Comparison of ENCODE assay signal across 8 cellular contexts in the genomic region with DNA sequence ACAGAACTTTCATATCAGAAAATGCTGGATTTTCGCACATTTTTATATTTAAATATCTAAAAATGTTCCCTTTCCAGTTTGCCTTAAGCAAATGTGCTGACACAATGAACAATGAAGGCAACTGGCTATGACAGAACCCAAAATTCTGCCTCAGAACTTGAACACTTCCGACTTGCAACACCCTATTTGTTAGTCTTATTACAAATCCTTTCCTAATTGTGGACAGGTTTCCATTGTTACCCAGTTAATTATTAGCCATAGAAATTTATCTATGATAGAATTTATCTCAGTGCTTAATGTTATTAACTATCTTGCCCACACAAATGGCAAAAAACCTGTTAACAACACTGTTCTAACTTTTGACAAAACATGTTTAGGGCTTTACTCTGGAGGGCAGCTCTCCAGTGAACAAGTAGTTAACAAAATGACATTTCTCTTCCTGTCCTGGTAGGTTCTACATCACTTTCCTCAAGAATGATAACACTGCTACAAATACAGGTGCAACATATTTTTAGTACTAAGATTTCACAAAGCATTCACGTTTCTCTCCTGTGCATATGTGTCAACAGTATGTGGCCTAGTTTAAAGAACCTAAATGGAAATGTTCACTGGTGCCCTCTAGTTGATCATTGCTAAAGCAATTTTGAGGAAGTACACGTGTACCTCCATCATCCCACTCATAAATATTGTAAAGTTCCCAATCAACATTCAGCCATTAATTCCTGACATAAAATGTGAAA. TPM values are rescaled to one million over a fixed set of nuclear protein-coding genes. Genes with fewer than 3 reads are reported as not detected.
DNase-seq lines count a peak whose midpoint lies in the region; ATAC-seq, FAIRE-seq and TF ChIP-seq lines count a peak whose summit lies in the region.

No MANE protein-coding gene starts in this region.

- peaks cover 53% of the 10 kb centered on the region for H3K4me1 Mint-ChIP-seq in astrocyte (ENCODE audit: low read depth, unreplicated experiment)

- H3K4me1 ChIP-seq in ACC112 (ENCODE audit: control insufficient read depth, insufficient read depth, low read length, unreplicated experiment) (peaks cover 49% of the 10 kb centered on the region), astrocyte (ENCODE audit: insufficient read depth, low read length) (peaks cover 36% of the 10 kb centered on the region), left lung (peaks cover 8 to 37% of the 10 kb centered on the region in 2 donors)

- H3K27me3 ChIP-seq in ACC112 (ENCODE audit: insufficient read depth, low read length) (no peaks in the 10 kb centered on the region), astrocyte (ENCODE audit: insufficient read depth, low read length) (no peaks in the 10 kb centered on the region), left lung (no peaks in the 10 kb centered on the region)

- H3K4me3 Mint-ChIP-seq in astrocyte (ENCODE audit: unreplicated experiment), result no peak overlapping the region

- H3K27ac Mint-ChIP-seq in astrocyte (ENCODE audit: unreplicated experiment), result peak overlapping the region; percentile 13

- DNase-seq in MV-4-11 (lab: John Stamatoyannopoulos, UW) (peak; percentile 63), astrocyte (ENCODE audit: low read depth) (peak; percentile 45), left lung (no peak), coronary artery (ENCODE audit: low spot score) (no peak), DMS114 treated with DMSO at 0.1 percent for 48 hours (lab: John Stamatoyannopoulos, UW; ENCODE audit: unreplicated experiment) (no peak)

- H3K4me3 ChIP-seq in ACC112 (ENCODE audit: low read depth, low read length) (no peak overlapping the region), astrocyte (ENCODE audit: insufficient read depth, low read depth, low read length) (no peak overlapping the region), left lung (no peak overlapping the region), coronary artery (no peak overlapping the region)

- H3K79me2 ChIP-seq in ACC112 (ENCODE audit: control insufficient read depth, insufficient read depth, low read length, unreplicated experiment), result peaks cover 42% of the 10 kb centered on the region
- peaks cover 57% of the 10 kb centered on the region for H3K79me2 ChIP-seq in astrocyte (ENCODE audit: insufficient read depth, low read length)

- H3K9me3 Mint-ChIP-seq in astrocyte (ENCODE audit: unreplicated experiment), result no peaks in the 10 kb centered on the region

- H4K20me1 ChIP-seq in astrocyte (ENCODE audit: insufficient read depth, low read length), result no peaks in the 10 kb centered on the region

- peak overlapping the region; percentile 10 for H3K4me2 ChIP-seq in astrocyte (ENCODE audit: low read length)

- H3K36me3 ChIP-seq in ACC112 (ENCODE audit: insufficient read depth, low read length), result no peaks in the 10 kb centered on the region
- no peaks in the 10 kb centered on the region for H3K36me3 ChIP-seq in astrocyte (ENCODE audit: insufficient read depth, low read length)
- H3K36me3 ChIP-seq in left lung, result no peaks in the 10 kb centered on the region

- H2AFZ ChIP-seq in ACC112 (ENCODE audit: low read length, unreplicated experiment) (no peak overlapping the region), astrocyte (ENCODE audit: low read depth, low read length) (no peak overlapping the region)

- TF ChIP-seq CTCF in GM12873 (IDR thresholded peaks at IDR 0.05; ENCODE audit: insufficient read depth, low read depth, low read length, missing control alignments) (peak; percentile 37), astrocyte (IDR thresholded peaks at IDR 0.05; ENCODE audit: insufficient read depth, low read depth, low read length) (peak; percentile 26), left lung (IDR thresholded peaks at IDR 0.05) (peak in 1 of 2 donors; percentile 29), coronary artery (IDR thresholded peaks at IDR 0.05) (no peak)

- H3K9ac ChIP-seq in astrocyte (ENCODE audit: low read length), result peak overlapping the region; percentile 84

- ATAC-seq in HG02623 (IDR thresholded peaks at IDR 0.05; ENCODE audit: unreplicated experiment), result peak; percentile 68
- peak; percentile 58 for ATAC-seq in left lung

- H3K9me3 ChIP-seq in astrocyte (ENCODE audit: insufficient read depth, low read depth, low read length) (no peaks in the 10 kb centered on the region), left lung (no peaks in the 10 kb centered on the region)

- intact Hi-C loops in left lung (cut with DNase I), result no loop called here

- peak overlapping the region; percentile 95 for H3K27ac ChIP-seq in ACC112 (ENCODE audit: low read depth, low read length)
- peak overlapping the region; percentile 95 for H3K27ac ChIP-seq in astrocyte (ENCODE audit: low read depth, low read length)
- H3K27ac ChIP-seq in left lung, result no peak overlapping the region
- H3K27ac ChIP-seq in coronary artery, result peak overlapping the region in 1 of 2 donors; percentile 30

- FAIRE-seq in astrocyte (lab: Jason Lieb, UNC), result peak; percentile 79

- no peaks in the 10 kb centered on the region for H3K36me3 Mint-ChIP-seq in astrocyte (ENCODE audit: low read depth, unreplicated experiment)

- H3K27me3 Mint-ChIP-seq in astrocyte (ENCODE audit: low read depth, unreplicated experiment), result no peaks in the 10 kb centered on the region

RNA-seq across cellular contexts. Expression of a gene that starts 58.4 kb away (rescaled TPM):
- total RNA-seq in astrocyte (17.0 and 21.2 TPM in 2 replicates), left lung (10 to 100 TPM; 14.1 to 16.6 TPM)

Comparison
In these comparisons a context has a peak if more than half of its experiments do, and no peak if none do; other contexts are left out.
1. H3K27ac ChIP-seq: peak in ACC112 (single experiment) and astrocyte (single experiment); none in left lung (0 of 2).
2. DNase-seq: peak in MV-4-11 (single experiment) and astrocyte (single experiment); none in left lung (0 of 2), coronary artery (single experiment) and DMS114 treated with DMSO at 0.1 percent for 48 hours (single experiment).